In genomic region chr22:31610611-31611010, GRCh38 we compare ENCODE assay signal across 22 cellular contexts. TPM values are rescaled to one million over a fixed set of nuclear protein-coding genes. Genes with fewer than 3 reads are reported as not detected.
DNase-seq lines count a peak whose midpoint lies in the region; ATAC-seq, FAIRE-seq and TF ChIP-seq lines count a peak whose summit lies in the region.
"Had no signal": no experiment of that assay in that cellular context is flagged by ENCODE, and none has a peak within 500 bp of the region (broad histone marks: within the 10 kb centered on the region; RNA-seq: fewer than 3 reads in every experiment).

No MANE protein-coding gene starts in this region.

- 89% methylated on average over 3 of the region's 6 CpGs; no CpG with 5 or more reads in 1 of the 2 experiments for WGBS in IMR-90 (ENCODE audit: extremely low coverage in 2 of 2, insufficient read length in 1 of 2), 2 experiments

- 0 out of 2 replicates have a peak overlapping the region, but pooled peaks have one; percentile 5 for H3K14ac ChIP-seq in IMR-90 (replicated peaks; ENCODE audit: low read depth, low read length)

- H3K9me3 Mint-ChIP-seq in activated naive CD4-positive, alpha-beta T cell treated with anti-CD3 and anti-CD28 coated beads, Interleukin-2, amount 10 ng/mL, durations not matched to agents 7 days and 5 days = no peaks in the 10 kb centered on the region
- H3K9me3 Mint-ChIP-seq: CD4-positive, alpha-beta memory T cell had no signal

- H3K79me1 ChIP-seq in IMR-90 (ENCODE audit: low read depth in 1 of 2, low read length in 2 of 2) = no peaks in the 10 kb centered on the region

- 0 out of 4 replicates have a peak overlapping the region, but pooled peaks of 1 of the 2 experiments have one; percentile 8 for H4K8ac ChIP-seq in IMR-90 (ENCODE audit: low read depth in 2 of 2, low read length in 2 of 2)

- intact Hi-C loops in IMR-90 (cut with micrococcal nuclease) = no loop called here
- intact Hi-C loops in kidney (cut with DNase I) = no loop called here
- intact Hi-C loops in dorsolateral prefrontal cortex (cut with DNase I) = no loop called here

- no peak overlapping the region for H3K4me3 ChIP-seq in IMR-90 (ENCODE audit: insufficient read depth, low read depth, low read length)
- H3K4me3 ChIP-seq in kidney (ENCODE audit: low read length in 2 of 2) = no peak overlapping the region
- H3K4me3 ChIP-seq in rectal smooth muscle tissue (ENCODE audit: low read length) = no peak overlapping the region
- no peak overlapping the region for H3K4me3 ChIP-seq in dorsolateral prefrontal cortex
- H3K4me3 ChIP-seq: BLaER1 treated with 17β-estradiol and CSF1 and Interleukin-3, amounts not matched to agents 10 nM and 100 nM; PC-9 had no signal

- TF ChIP-seq CTCF in IMR-90 (conservative IDR thresholded peaks at IDR 0.05; ENCODE audit: low read depth, low read length) (no peak), kidney (IDR thresholded peaks at IDR 0.05; ENCODE audit: borderline replicate concordance, extremely low read depth, insufficient read depth) (no peak), dorsolateral prefrontal cortex (IDR thresholded peaks at IDR 0.05 in 54 of 56, conservative IDR thresholded peaks at IDR 0.05 in 2 of 56; ENCODE audit: low read depth in 1 of 56, partially characterized antibody in 56 of 56) (no peak)

- ATAC-seq in IMR-90 (ENCODE audit: low read depth) (no peak), HG02840 (IDR thresholded peaks at IDR 0.05; ENCODE audit: low FRiP score, unreplicated experiment) (no peak)

- no peak overlapping the region for H2BK120ac ChIP-seq in IMR-90 (ENCODE audit: low read depth, low read length)

- H3K27ac Mint-ChIP-seq in activated naive CD4-positive, alpha-beta T cell treated with anti-CD3 and anti-CD28 coated beads, Interleukin-2, amount 10 ng/mL, durations not matched to agents 7 days and 5 days = no peak overlapping the region

- H3K27me3 Mint-ChIP-seq in activated naive CD4-positive, alpha-beta T cell treated with anti-CD3 and anti-CD28 coated beads, Interleukin-2, amount 10 ng/mL, durations not matched to agents 7 days and 5 days = peaks cover 3% of the 10 kb centered on the region
- H3K27me3 Mint-ChIP-seq: CD4-positive, alpha-beta memory T cell had no signal

- in situ Hi-C loops in IMR-90 (cut with MboI; ENCODE audit: low sequenced_read_pairs) = no loop called here

- no peak overlapping the region for H3K4ac ChIP-seq in IMR-90 (ENCODE audit: low read depth, low read length)

- no peak overlapping the region for H3K4me3 Mint-ChIP-seq in activated naive CD4-positive, alpha-beta T cell treated with anti-CD3 and anti-CD28 coated beads, Interleukin-2, amount 10 ng/mL, durations not matched to agents 7 days and 5 days
- H3K4me3 Mint-ChIP-seq: CD4-positive, alpha-beta memory T cell had no signal

- H3K9ac ChIP-seq in IMR-90 (ENCODE audit: low read depth, low read length) (no peak overlapping the region), kidney (ENCODE audit: low read length in 2 of 2) (no peak overlapping the region), rectal smooth muscle tissue (ENCODE audit: low read length) (no peak overlapping the region)

- H4K91ac ChIP-seq in IMR-90 (ENCODE audit: insufficient read depth, low read depth, low read length) = no peak overlapping the region

- TF ChIP-seq RAD21 in IMR-90 (IDR thresholded peaks at IDR 0.05; ENCODE audit: low read length) = no peak

- H2AFZ ChIP-seq in IMR-90 (replicated peaks; ENCODE audit: low read length, poor library complexity) = no peak overlapping the region
- H2AFZ ChIP-seq: PC-9 had no signal

- H2BK5ac ChIP-seq in IMR-90 (ENCODE audit: low read depth, low read length, poor library complexity, severe bottlenecking) = no peak overlapping the region

- no peak overlapping the region for H2AK9ac ChIP-seq in IMR-90 (replicated peaks; ENCODE audit: low read depth, low read length, poor library complexity)

- no peak overlapping the region for H3K56ac ChIP-seq in IMR-90 (ENCODE audit: extremely low read depth, insufficient read depth, low read length)

- FAIRE-seq in kidney (lab: Jason Lieb, UNC) (no peak), GM12892 (lab: Jason Lieb, UNC) (no peak)
- FAIRE-seq: A204.1 had no signal

- H3K27ac ChIP-seq in IMR-90 (ENCODE audit: insufficient read depth, low read length) (no peak overlapping the region), kidney (ENCODE audit: low read depth in 2 of 2, low read length in 2 of 2) (no peak overlapping the region), rectal smooth muscle tissue (ENCODE audit: low read depth, low read length) (peak overlapping the region; percentile 27), dorsolateral prefrontal cortex (peak overlapping the region in 1 of 59 donors; percentile 29)
- H3K27ac ChIP-seq: PC-9 had no signal

- H3K4me1 Mint-ChIP-seq in activated naive CD4-positive, alpha-beta T cell treated with anti-CD3 and anti-CD28 coated beads, Interleukin-2, amount 10 ng/mL, durations not matched to agents 7 days and 5 days = peaks cover 6% of the 10 kb centered on the region

- peaks cover 30% of the 10 kb centered on the region for H3K36me3 Mint-ChIP-seq in activated naive CD4-positive, alpha-beta T cell treated with anti-CD3 and anti-CD28 coated beads, Interleukin-2, amount 10 ng/mL, durations not matched to agents 7 days and 5 days

- H3K23ac ChIP-seq in IMR-90 (ENCODE audit: low read depth, low read length) = no peak overlapping the region

- TF ChIP-seq POLR2A in IMR-90 (IDR thresholded peaks at IDR 0.05; ENCODE audit: low read depth, low read length) = no peak
- no peak for TF ChIP-seq POLR2A in GM12892 (IDR thresholded peaks at IDR 0.05; ENCODE audit: low read depth, low read length)

- H2BK20ac ChIP-seq in IMR-90 (ENCODE audit: low read depth, low read length) = no peak overlapping the region

- no peak overlapping the region for H3K4me2 ChIP-seq in IMR-90 (ENCODE audit: low read depth, low read length)
- H3K4me2 ChIP-seq: PC-9 had no signal

- H2AK5ac ChIP-seq in IMR-90 (ENCODE audit: low read depth, low read length) = no peak overlapping the region

- H2BK15ac ChIP-seq in IMR-90 (ENCODE audit: low read depth, low read length) = no peak overlapping the region

- H4K20me1 ChIP-seq in IMR-90 (ENCODE audit: insufficient read depth, low read length) = no peaks in the 10 kb centered on the region

- BruUV-seq in IMR-90 (replicated peaks; lab: Mats Ljungman, UMichigan) = no TSS peak

- no peak overlapping the region for H4K5ac ChIP-seq in IMR-90 (ENCODE audit: low read depth, low read length)

- peaks cover 6% of the 10 kb centered on the region; the same call in 1 of the 2 replicates for H3K9me1 ChIP-seq in IMR-90 (ENCODE audit: insufficient read depth, low read length)

- H3K36me3 ChIP-seq in IMR-90 (ENCODE audit: control insufficient read depth, insufficient read depth, low read length) = peaks cover 3% of the 10 kb centered on the region; the same call in 1 of the 2 replicates
- H3K36me3 ChIP-seq in kidney (ENCODE audit: control insufficient read depth in 1 of 2, insufficient read depth in 2 of 2, low read length in 2 of 2) = peaks cover 3 to 8% of the 10 kb centered on the region in 2 donors
- H3K36me3 ChIP-seq in rectal smooth muscle tissue (ENCODE audit: control insufficient read depth, insufficient read depth, low read length) = peaks cover 13% of the 10 kb centered on the region

- H3K9me3 ChIP-seq in IMR-90 (ENCODE audit: control insufficient read depth, insufficient read depth, low read length) (no peaks in the 10 kb centered on the region), kidney (ENCODE audit: control insufficient read depth in 1 of 2, low read length in 2 of 2) (no peaks in the 10 kb centered on the region)
- H3K9me3 ChIP-seq: BLaER1 treated with 17β-estradiol and CSF1 and Interleukin-3, amounts not matched to agents 10 nM and 100 nM had no signal

- H3K18ac ChIP-seq in IMR-90 (ENCODE audit: low read depth, low read length) = no peak overlapping the region

- dilution Hi-C loops in IMR-90 (cut with HindIII; ENCODE audit: low sequenced_read_pairs, unreplicated experiment) = no loop called here

- CTCF ChIA-PET in activated naive CD4-positive, alpha-beta T cell treated with anti-CD3 and anti-CD28 coated beads, Interleukin-2, amount 10 ng/mL, durations not matched to agents 7 days and 5 days (lab: Charles Lee) = no interaction called here
- CTCF ChIA-PET in IMR-90 (lab: Yijun Ruan, JAX) = no interaction called here

- POLR2A ChIA-PET in IMR-90 (lab: Charles Lee; ENCODE audit: unreplicated experiment) = no interaction called here

- peaks cover 8% of the 10 kb centered on the region; the same call in 1 of the 2 replicates for H3K4me1 ChIP-seq in IMR-90 (ENCODE audit: control insufficient read depth, insufficient read depth, low read length)
- H3K4me1 ChIP-seq in kidney (ENCODE audit: control insufficient read depth in 1 of 2, insufficient read depth in 1 of 2, low read depth in 1 of 2, low read length in 2 of 2) = no peaks in the 10 kb centered on the region
- peaks cover 4% of the 10 kb centered on the region for H3K4me1 ChIP-seq in rectal smooth muscle tissue (ENCODE audit: control insufficient read depth, insufficient read depth, low read length)

- H3K27me3 ChIP-seq in IMR-90 (ENCODE audit: control insufficient read depth, insufficient read depth, low read length) (no peaks in the 10 kb centered on the region), rectal smooth muscle tissue (ENCODE audit: control insufficient read depth, insufficient read depth, low read length) (no peaks in the 10 kb centered on the region), dorsolateral prefrontal cortex (no peaks in the 10 kb centered on the region)
- H3K27me3 ChIP-seq: BLaER1 treated with 17β-estradiol and CSF1 and Interleukin-3, amounts not matched to agents 10 nM and 100 nM had no signal

- DNase-seq in activated naive CD4-positive, alpha-beta T cell treated with anti-CD3 and anti-CD28 coated beads, Interleukin-2, amount 10 ng/mL, durations not matched to agents 7 days and 5 days = peak; percentile 17
- DNase-seq in activated naive CD4-positive, alpha-beta T cell (lab: John Stamatoyannopoulos, UW) = no peak
- no peak for DNase-seq in IMR-90
- DNase-seq in kidney = peak; percentile 41
- DNase-seq in dorsolateral prefrontal cortex = no peak
- DNase-seq in GM12892 (ENCODE audit: insufficient read length) = no peak
- DNase-seq: CD4-positive, alpha-beta memory T cell; COR-L47; DMS53; GOT3; HCEC 1CT; Karpas-422; NCI-H1417 treated with DMSO at 0.1 percent for 48 hours; NCI-H1694 treated with DMSO at 0.1 percent for 48 hours; NCI-H2227 treated with DMSO at 0.1 percent for 48 hours; NCI-H526 treated with DMSO at 0.1 percent for 48 hours; PC-9; SHP77 treated with DMSO at 0.1 percent for 48 hours had no signal

TF ChIP-seq in IMR-90, 13 proteins besides CTCF, POLR2A, EP300 and RAD21 (continues in another document):
- TF ChIP-seq RCOR1 (IDR thresholded peaks at IDR 0.05; ENCODE audit: insufficient replicate concordance, low read length) = no peak
- no peak for TF ChIP-seq MXI1 (IDR thresholded peaks at IDR 0.05; ENCODE audit: borderline replicate concordance, low read depth, low read length)

RNA-seq across cellular contexts. Expression of gene PISD, which starts 51.4 kb away (rescaled TPM):
- total RNA-seq in IMR-90 (2012; rRNA removed) (29.2 and 34.1 TPM in 2 replicates), kidney (64.9 TPM), dorsolateral prefrontal cortex (100 to 1,000 TPM in 2 of 120 experiments, 10 to 100 TPM in 118; 48.4 to 108 (median 75.5) TPM)
- polyA plus RNA-seq in IMR-90 (2012; rRNA removed) (48.8 and 52.2 TPM in 2 replicates), kidney (ENCODE audit: insufficient read depth, low read depth, low replicate concordance) (27.3 TPM)
- 56.6 and 58.1 TPM in 2 replicates for polyA plus RNA-seq in IMR-90 (2012; cell fraction: cytosol; rRNA removed)
- 159 and 173 TPM in 2 replicates for polyA plus RNA-seq in IMR-90 (2012; cell fraction: nucleus; rRNA removed; ENCODE audit: low replicate concordance)
- 30.4 TPM for polyA plus RNA-seq in GM12892 (2012; ENCODE audit: missing spikeins)

Comparison
In these comparisons a context has a peak if more than half of its experiments do, and no peak if none do; other contexts are left out.
1. DNase-seq: peak in activated naive CD4-positive, alpha-beta T cell treated with anti-CD3 and anti-CD28 coated beads, Interleukin-2, amount 10 ng/mL, durations not matched to agents 7 days and 5 days (single experiment) and kidney (single experiment); none in activated naive CD4-positive, alpha-beta T cell (0 of 4), IMR-90 (single experiment), dorsolateral prefrontal cortex (0 of 10) and GM12892 (single experiment).